In the genomic region with DNA sequence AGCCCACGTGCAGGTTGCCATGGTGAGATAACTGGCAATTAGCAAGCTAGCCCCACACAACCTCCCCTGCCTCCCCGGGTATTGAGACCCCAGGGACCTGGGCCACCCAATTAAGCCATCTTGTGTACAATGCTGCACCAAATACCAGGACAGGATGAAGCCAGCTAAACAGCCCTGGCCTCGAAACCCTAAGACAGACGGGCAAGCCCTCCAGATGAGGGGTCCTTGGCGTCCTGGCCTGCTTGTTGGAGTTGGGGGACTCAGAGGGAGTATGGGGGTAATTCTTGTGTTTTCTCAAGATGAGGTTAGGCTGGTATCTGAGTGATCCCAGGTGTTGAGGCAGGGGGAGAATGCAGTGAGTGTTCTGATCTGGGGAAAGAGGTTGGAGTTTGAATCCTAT, we compare ENCODE assay signal across 2 cellular contexts.
TF ChIP-seq lines count a peak whose summit lies in the region.

No MANE protein-coding gene starts in this region.

TF ChIP-seq in GM23338, 12 proteins besides CTCF, POLR2A, EP300 and RAD21:
- no peak for TF ChIP-seq ZNF114 (CRISPR knock-in tag; IDR thresholded peaks at IDR 0.05)
- TF ChIP-seq POLR2AphosphoS5 (IDR thresholded peaks at IDR 0.05; ENCODE audit: low read depth): peak; percentile 87

TF ChIP-seq in H1, 55 proteins besides CTCF, POLR2A, EP300 and RAD21:
- TF ChIP-seq BRCA1 (IDR thresholded peaks at IDR 0.05; ENCODE audit: low read depth, low read length) (no peak), EZH2 (IDR thresholded peaks at IDR 0.05; ENCODE audit: low read depth, low read length, severe bottlenecking) (no peak), TBP (IDR thresholded peaks at IDR 0.05; ENCODE audit: low read depth, low read length) (no peak), SP4 (IDR thresholded peaks at IDR 0.05; ENCODE audit: low read length) (peak; percentile 15; the same call in 1 of the 2 replicates), JUN (IDR thresholded peaks at IDR 0.05; ENCODE audit: low read depth, low read length) (no peak)
- TF ChIP-seq, protein P1, sequence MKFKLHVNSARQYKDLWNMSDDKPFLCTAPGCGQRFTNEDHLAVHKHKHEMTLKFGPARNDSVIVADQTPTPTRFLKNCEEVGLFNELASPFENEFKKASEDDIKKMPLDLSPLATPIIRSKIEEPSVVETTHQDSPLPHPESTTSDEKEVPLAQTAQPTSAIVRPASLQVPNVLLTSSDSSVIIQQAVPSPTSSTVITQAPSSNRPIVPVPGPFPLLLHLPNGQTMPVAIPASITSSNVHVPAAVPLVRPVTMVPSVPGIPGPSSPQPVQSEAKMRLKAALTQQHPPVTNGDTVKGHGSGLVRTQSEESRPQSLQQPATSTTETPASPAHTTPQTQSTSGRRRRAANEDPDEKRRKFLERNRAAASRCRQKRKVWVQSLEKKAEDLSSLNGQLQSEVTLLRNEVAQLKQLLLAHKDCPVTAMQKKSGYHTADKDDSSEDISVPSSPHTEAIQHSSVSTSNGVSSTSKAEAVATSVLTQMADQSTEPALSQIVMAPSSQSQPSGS (IDR thresholded peaks at IDR 0.05; ENCODE audit: low read length): peak; percentile 40; the same call in 1 of the 2 replicates
